Comparison of ENCODE assay signal across 7 cellular contexts in genomic region chr10:101588879-101589278, GRCh38. TPM values are rescaled to one million over a fixed set of nuclear protein-coding genes. Genes with fewer than 3 reads are reported as not detected.
DNase-seq lines count a peak whose midpoint lies in the region; ATAC-seq and TF ChIP-seq lines count a peak whose summit lies in the region.

No MANE protein-coding gene starts in this region.

- peaks cover 11 to 25% (median 15%) of the 10 kb centered on the region in 3 experiments for H3K36me3 Mint-ChIP-seq in H9 (ENCODE audit: insufficient read depth in 1 of 3, low read depth in 3 of 3)
- H3K36me3 Mint-ChIP-seq in stimulated activated effector memory CD8-positive, alpha-beta T cell treated with anti-CD3 and anti-CD28 coated beads, Interleukin-12 subunit alpha, Interleukin-12 subunit beta, amount 100 ng/mL, for 72 hours: peaks cover 22% of the 10 kb centered on the region

- no peaks in the 10 kb centered on the region for H3K9me2 ChIP-seq in SU-DHL-6 (replicated peaks; ENCODE audit: insufficient read depth, low read length)

- no peak for DNase-seq in H9
- peak in 1 of 2 donors; percentile 29 for DNase-seq in foreskin keratinocyte
- DNase-seq in stimulated activated effector memory CD8-positive, alpha-beta T cell treated with anti-CD3 and anti-CD28 coated beads, Interleukin-12 subunit alpha, Interleukin-12 subunit beta, amount 100 ng/mL, for 72 hours (ENCODE audit: low spot score in 2 of 2): no peak
- no peak for DNase-seq in GM10266 (ENCODE audit: extremely low spot score)
- no peak for DNase-seq in medulla oblongata (ENCODE audit: extremely low spot score)
- DNase-seq in hypothalamus (lab: John Stamatoyannopoulos, UW): no peak

- no peak overlapping the region for H2BK20ac ChIP-seq in H9 (ENCODE audit: low read depth, low read length, poor library complexity, severe bottlenecking)

- H3K27ac Mint-ChIP-seq in H9: no peak overlapping the region
- peak overlapping the region; percentile 90 for H3K27ac Mint-ChIP-seq in stimulated activated effector memory CD8-positive, alpha-beta T cell treated with anti-CD3 and anti-CD28 coated beads, Interleukin-12 subunit alpha, Interleukin-12 subunit beta, amount 100 ng/mL, for 72 hours

- H2AK5ac ChIP-seq in H9 (ENCODE audit: insufficient read length, low read length): no peak overlapping the region

- H3K56ac ChIP-seq in H9 (ENCODE audit: insufficient read length, low read depth, low read length): no peak overlapping the region

- no peak overlapping the region for H4K8ac ChIP-seq in H9 (replicated peaks; ENCODE audit: insufficient read length, low read depth, low read length)

- H3K27me3 ChIP-seq in H9 (ENCODE audit: insufficient read depth, low read length): no peaks in the 10 kb centered on the region
- no peaks in the 10 kb centered on the region for H3K27me3 ChIP-seq in SU-DHL-6 (ENCODE audit: low read length)
- H3K27me3 ChIP-seq in foreskin keratinocyte: no peaks in the 10 kb centered on the region

- H3K79me1 ChIP-seq in H9 (ENCODE audit: insufficient read depth, low read depth, low read length, poor library complexity, severe bottlenecking): no peaks in the 10 kb centered on the region

- peak; percentile 31 for ATAC-seq in foreskin keratinocyte
- no peak for ATAC-seq in stimulated activated effector memory CD8-positive, alpha-beta T cell treated with anti-CD3 and anti-CD28 coated beads, Interleukin-12 subunit alpha, Interleukin-12 subunit beta, amount 100 ng/mL, for 72 hours

- H4K91ac ChIP-seq in H9 (ENCODE audit: insufficient read length, low read depth, low read length): no peak overlapping the region

- H3K9ac ChIP-seq in H9 (ENCODE audit: extremely low read depth, insufficient read length, low read length) (no peak overlapping the region), SU-DHL-6 (ENCODE audit: low read length) (no peak overlapping the region)

- H2BK12ac ChIP-seq in H9 (ENCODE audit: insufficient read length, low read depth, low read length): no peak overlapping the region

- no peaks in the 10 kb centered on the region for H3K27me3 Mint-ChIP-seq in H9 (ENCODE audit: low read depth)

- no peak overlapping the region for H3K4me3 ChIP-seq in SU-DHL-6 (ENCODE audit: insufficient read depth, low read length, poor library complexity, severe bottlenecking)

- H3K79me2 ChIP-seq in H9 (ENCODE audit: insufficient read depth, low read length): no peaks in the 10 kb centered on the region; the same call in 1 of the 2 replicates
- no peaks in the 10 kb centered on the region for H3K79me2 ChIP-seq in SU-DHL-6 (ENCODE audit: insufficient read depth, low read length)

- H2AFZ ChIP-seq in H9 (ENCODE audit: low read length) (no peak overlapping the region), SU-DHL-6 (ENCODE audit: low read depth, low read length, severe bottlenecking) (no peak overlapping the region)

- no peak overlapping the region for H3K14ac ChIP-seq in H9 (ENCODE audit: insufficient read depth, low read length)

- no peaks in the 10 kb centered on the region for H3K9me3 ChIP-seq in H9 (ENCODE audit: control insufficient read depth, low read depth, low read length)
- H3K9me3 ChIP-seq in SU-DHL-6 (ENCODE audit: insufficient read depth, low read length): no peaks in the 10 kb centered on the region

- no peaks in the 10 kb centered on the region for H3K36me3 ChIP-seq in SU-DHL-6 (ENCODE audit: low read length)

- no peak for TF ChIP-seq CTCF in H9 (conservative IDR thresholded peaks at IDR 0.05)
- TF ChIP-seq CTCF in SU-DHL-6 (IDR thresholded peaks at IDR 0.05; ENCODE audit: insufficient read depth, low read length, poor library complexity, severe bottlenecking): no peak
- no peak for TF ChIP-seq CTCF in foreskin keratinocyte (conservative IDR thresholded peaks at IDR 0.05)
- no peak for TF ChIP-seq CTCF in GM10266 (IDR thresholded peaks at IDR 0.05; ENCODE audit: control insufficient read depth, insufficient read depth, low read depth, missing control alignments)

- H3K4me2 ChIP-seq in H9 (ENCODE audit: insufficient read depth, insufficient read length, low read length) (peak overlapping the region; percentile 98), SU-DHL-6 (ENCODE audit: low read depth, low read length, poor library complexity, severe bottlenecking) (peak overlapping the region; percentile 73)

- peak overlapping the region; percentile 93 to 95 for H3K4me3 Mint-ChIP-seq in H9
- H3K4me3 Mint-ChIP-seq in stimulated activated effector memory CD8-positive, alpha-beta T cell treated with anti-CD3 and anti-CD28 coated beads, Interleukin-12 subunit alpha, Interleukin-12 subunit beta, amount 100 ng/mL, for 72 hours: peak overlapping the region; percentile 91

- H4K5ac ChIP-seq in H9 (ENCODE audit: insufficient read length, low read depth, low read length): no peak overlapping the region

- H3K4me1 Mint-ChIP-seq in H9: peaks cover 18 to 19% of the 10 kb centered on the region in 2 experiments
- peaks cover 27% of the 10 kb centered on the region for H3K4me1 Mint-ChIP-seq in stimulated activated effector memory CD8-positive, alpha-beta T cell treated with anti-CD3 and anti-CD28 coated beads, Interleukin-12 subunit alpha, Interleukin-12 subunit beta, amount 100 ng/mL, for 72 hours

- H4K20me1 ChIP-seq in H9 (ENCODE audit: control insufficient read depth, insufficient read depth, insufficient read length) (no peaks in the 10 kb centered on the region), SU-DHL-6 (ENCODE audit: low read depth, low read length) (no peaks in the 10 kb centered on the region)

- H3T11ph ChIP-seq in H9 (ENCODE audit: low read length): no peak overlapping the region

- H3K4me1 ChIP-seq in H9 (ENCODE audit: insufficient read depth, low read length): peaks cover 5% of the 10 kb centered on the region
- peaks cover 3% of the 10 kb centered on the region for H3K4me1 ChIP-seq in foreskin keratinocyte

- H3K18ac ChIP-seq in H9 (ENCODE audit: insufficient read length, low read depth, low read length): no peak overlapping the region

- H3K9me3 Mint-ChIP-seq in H9: no peaks in the 10 kb centered on the region
- no peaks in the 10 kb centered on the region for H3K9me3 Mint-ChIP-seq in stimulated activated effector memory CD8-positive, alpha-beta T cell treated with anti-CD3 and anti-CD28 coated beads, Interleukin-12 subunit alpha, Interleukin-12 subunit beta, amount 100 ng/mL, for 72 hours

- no peak overlapping the region for H3K23ac ChIP-seq in H9 (ENCODE audit: insufficient read length, low read depth, low read length)

- no peak overlapping the region for H2BK15ac ChIP-seq in H9 (ENCODE audit: low read depth, low read length)

- H3K27ac ChIP-seq in H9 (ENCODE audit: insufficient read length, low read depth, low read length) (no peak overlapping the region), SU-DHL-6 (ENCODE audit: low read depth, low read length) (no peak overlapping the region), foreskin keratinocyte (no peak overlapping the region)

- H3F3A ChIP-seq in SU-DHL-6 (ENCODE audit: insufficient read depth): no peaks in the 10 kb centered on the region

- peaks cover 12% of the 10 kb centered on the region for H3K23me2 ChIP-seq in H9 (ENCODE audit: insufficient read length, low read depth, low read length, poor library complexity, severe bottlenecking)

- H2BK5ac ChIP-seq in H9 (ENCODE audit: insufficient read length, low read length): no peak overlapping the region

- no CpG with 5 or more reads among the region's 5 CpGs for WGBS in H9 (ENCODE audit: extremely low coverage, insufficient read length, low lambda C conversion rate)

- H2BK120ac ChIP-seq in H9 (ENCODE audit: low read depth, low read length, poor library complexity, severe bottlenecking): no peak overlapping the region

- no peak overlapping the region for H3K4ac ChIP-seq in H9 (ENCODE audit: low read depth, low read length)

RNA-seq across cellular contexts. Expression of gene DPCD, which starts 0.8 kb away (rescaled TPM):
- total RNA-seq in H9 (2021): 20.7 and 21.8 TPM in 2 replicates
- 29.4 and 32.0 TPM in 2 replicates for total RNA-seq in foreskin keratinocyte
- polyA plus RNA-seq in foreskin keratinocyte: 42.1 and 44.9 TPM in 2 replicates

RNA-seq across cellular contexts. Expression of gene POLL, which starts 0.8 kb away (rescaled TPM):
- total RNA-seq in H9 (2021): 30.4 and 30.8 TPM in 2 replicates
- 15.4 and 16.1 TPM in 2 replicates for total RNA-seq in foreskin keratinocyte
- 16.0 and 16.8 TPM in 2 replicates for polyA plus RNA-seq in foreskin keratinocyte
